ENCODE assay signal across 23 cellular contexts in genomic region chr4:851701-852430, GRCh38. TPM values are rescaled to one million over a fixed set of nuclear protein-coding genes. Genes with fewer than 3 reads are reported as not detected.
DNase-seq lines count a peak whose midpoint lies in the region; ATAC-seq and TF ChIP-seq lines count a peak whose summit lies in the region.
"Had no signal": no experiment of that assay in that cellular context is flagged by ENCODE, and none has a peak within 500 bp of the region (broad histone marks: within the 10 kb centered on the region; RNA-seq: fewer than 3 reads in every experiment).

No MANE protein-coding gene starts in this region.

- peaks cover 9% of the 10 kb centered on the region for H3K9me3 Mint-ChIP-seq in central memory CD8-positive, alpha-beta T cell
- peaks cover 6% of the 10 kb centered on the region for H3K9me3 Mint-ChIP-seq in activated naive CD8-positive, alpha-beta T cell treated with anti-CD3 and anti-CD28 coated beads for 36 hours

- H3K9me3 ChIP-seq in left ventricle myocardium inferior (replicated peaks) (no peaks in the 10 kb centered on the region), lower lobe of right lung (no peaks in the 10 kb centered on the region), aorta (ENCODE audit: control insufficient read depth, low read length) (no peaks in the 10 kb centered on the region)
- H3K9me3 ChIP-seq: Peyer's patch had no signal

- DNase-seq in left cardiac atrium (peak; percentile 19), left ventricle myocardium inferior (no peak), lower lobe of right lung (peak; percentile 41), aorta (peak in 1 of 2 donors; percentile 44), KG1 (lab: John Stamatoyannopoulos, UW) (no peak)
- no peak for DNase-seq in central memory CD8-positive, alpha-beta T cell (ENCODE audit: low spot score in 2 of 2)
- DNase-seq in activated naive CD8-positive, alpha-beta T cell treated with anti-CD3 and anti-CD28 coated beads for 36 hours, result no peak
- DNase-seq: HCEC 1CT, IMR-90, Karpas-422, MV-4-11, NCI-H1105 treated with DMSO at 0.1 percent for 48 hours, NCI-H1694, NCI-H2081, NCI-H2171, NCI-H345, NCI-H524, NCI-H82, Peyer's patch had no signal

- WGBS in aorta, 2 donors, result 95 to 96% methylated on average over 33 of the region's 33 CpGs

- peaks cover 9% of the 10 kb centered on the region for H3K4me1 Mint-ChIP-seq in central memory CD8-positive, alpha-beta T cell
- H3K4me1 Mint-ChIP-seq in activated naive CD8-positive, alpha-beta T cell treated with anti-CD3 and anti-CD28 coated beads for 36 hours, result peaks cover 2% of the 10 kb centered on the region
- H3K4me1 Mint-ChIP-seq: GM23338 had no signal

- H3K27ac ChIP-seq in left ventricle myocardium inferior (replicated peaks) (no peak overlapping the region), lower lobe of right lung (no peak overlapping the region), aorta (ENCODE audit: low read depth in 1 of 2, low read length in 2 of 2) (no peak overlapping the region)
- H3K27ac ChIP-seq: C4-2B, Peyer's patch had no signal

- H3K27me3 ChIP-seq in left ventricle myocardium inferior (ENCODE audit: low read depth) (no peaks in the 10 kb centered on the region), lower lobe of right lung (ENCODE audit: low read depth) (no peaks in the 10 kb centered on the region), aorta (ENCODE audit: control insufficient read depth in 1 of 2, insufficient read depth in 2 of 2, low read length in 1 of 2) (no peaks in the 10 kb centered on the region)
- H3K27me3 ChIP-seq: Peyer's patch had no signal

- H3K36me3 ChIP-seq in left ventricle myocardium inferior (peaks cover 64% of the 10 kb centered on the region), lower lobe of right lung (peaks cover 74% of the 10 kb centered on the region), aorta (ENCODE audit: control insufficient read depth in 1 of 2, insufficient read depth in 2 of 2, low read length in 1 of 2) (peaks cover 2 to 4% of the 10 kb centered on the region in 2 donors)

- no peaks in the 10 kb centered on the region for H3K27me3 Mint-ChIP-seq in central memory CD8-positive, alpha-beta T cell
- no peaks in the 10 kb centered on the region for H3K27me3 Mint-ChIP-seq in activated naive CD8-positive, alpha-beta T cell treated with anti-CD3 and anti-CD28 coated beads for 36 hours

- H3K27ac Mint-ChIP-seq in central memory CD8-positive, alpha-beta T cell (ENCODE audit: low read depth), result peak overlapping the region; percentile 35
- no peak overlapping the region for H3K27ac Mint-ChIP-seq in activated naive CD8-positive, alpha-beta T cell treated with anti-CD3 and anti-CD28 coated beads for 36 hours
- H3K27ac Mint-ChIP-seq: GM23338 had no signal

- intact Hi-C loops in left cardiac atrium (cut with DNase I) (no loop called here), left ventricle myocardium inferior (cut with micrococcal nuclease) (no loop called here), lower lobe of right lung (cut with DNase I) (no loop called here), aorta (cut with DNase I) (no loop called here)

- TF ChIP-seq CTCF in left ventricle myocardium inferior (IDR thresholded peaks at IDR 0.05; ENCODE audit: borderline replicate concordance) (no peak), lower lobe of right lung (IDR thresholded peaks at IDR 0.05) (no peak)

- H3K4me3 ChIP-seq in left ventricle myocardium inferior (no peak overlapping the region), lower lobe of right lung (no peak overlapping the region), aorta (ENCODE audit: low read length in 2 of 2) (no peak overlapping the region)
- H3K4me3 ChIP-seq: GM23338, Peyer's patch had no signal

- ATAC-seq in left cardiac atrium (no peak), lower lobe of right lung (no peak), aorta (ENCODE audit: low FRiP score) (peak; percentile 8)
- no peak for ATAC-seq in central memory CD8-positive, alpha-beta T cell (replicated peaks; ENCODE audit: extremely low read depth, poor library complexity, severe bottlenecking)
- ATAC-seq: GM23338 had no signal

- H3K4me1 ChIP-seq in left ventricle myocardium inferior (no peaks in the 10 kb centered on the region), lower lobe of right lung (no peaks in the 10 kb centered on the region), aorta (ENCODE audit: control insufficient read depth in 1 of 2, insufficient read depth in 2 of 2, low read length in 2 of 2) (no peaks in the 10 kb centered on the region)
- H3K4me1 ChIP-seq: Peyer's patch had no signal

- no peak overlapping the region for H3K4me3 Mint-ChIP-seq in central memory CD8-positive, alpha-beta T cell
- H3K4me3 Mint-ChIP-seq in activated naive CD8-positive, alpha-beta T cell treated with anti-CD3 and anti-CD28 coated beads for 36 hours, result no peak overlapping the region
- H3K4me3 Mint-ChIP-seq: GM23338 had no signal

- H3K36me3 Mint-ChIP-seq in central memory CD8-positive, alpha-beta T cell (ENCODE audit: insufficient read depth), result peaks cover 32% of the 10 kb centered on the region
- peaks cover 22% of the 10 kb centered on the region for H3K36me3 Mint-ChIP-seq in activated naive CD8-positive, alpha-beta T cell treated with anti-CD3 and anti-CD28 coated beads for 36 hours

RNA-seq across cellular contexts. Expression of gene CPLX1, which starts 25.9 kb away (rescaled TPM):
- total RNA-seq in left cardiac atrium (1 to 10 TPM; 5.6 to 9.4 TPM), left ventricle myocardium inferior (4.8 TPM), lower lobe of right lung (3.9 TPM), aorta (10 to 100 TPM in 1 of 2 donors, 1 to 10 TPM in 1; 5.2 to 13.7 TPM)
- polyA plus RNA-seq in aorta, result under 1 TPM; 0.13 to 0.50 TPM
- under 1 TPM in 1 of 2 experiments, not detected in 1; 0.16 TPM for total RNA-seq in activated naive CD8-positive, alpha-beta T cell treated with anti-CD3 and anti-CD28 coated beads for 36 hours
- total RNA-seq: Daoy, IMR-90, M059J had no signal

Comparison
In these comparisons a context has a peak if more than half of its experiments do, and no peak if none do; other contexts are left out.
1. DNase-seq: peak in left cardiac atrium (single experiment) and lower lobe of right lung (single experiment); none in left ventricle myocardium inferior (single experiment), central memory CD8-positive, alpha-beta T cell (0 of 2), activated naive CD8-positive, alpha-beta T cell treated with anti-CD3 and anti-CD28 coated beads for 36 hours (single experiment) and KG1 (single experiment).